Comparison of ENCODE assay signal across 18 cellular contexts in the genomic region with DNA sequence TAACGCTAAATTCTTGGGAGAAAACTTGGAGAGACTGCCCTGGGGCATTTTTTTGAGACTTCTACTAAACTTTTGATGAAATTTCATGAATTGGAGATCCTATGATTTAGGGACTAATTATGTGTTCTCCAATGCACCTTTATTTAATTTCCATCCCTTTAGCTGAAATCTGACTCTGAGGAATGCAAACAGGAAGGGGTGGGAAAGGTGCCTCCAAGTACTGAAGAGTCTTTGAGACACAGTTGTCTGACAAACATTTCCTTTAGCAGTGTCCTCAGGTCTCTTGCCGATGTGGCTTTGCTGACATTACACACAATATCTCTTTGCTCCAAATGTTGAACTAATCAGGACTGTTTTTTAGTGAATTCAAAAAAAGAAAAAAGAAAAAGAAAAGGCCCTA.
DNase-seq lines count a peak whose midpoint lies in the region; ATAC-seq, FAIRE-seq and TF ChIP-seq lines count a peak whose summit lies in the region.
"Had no signal": no experiment of that assay in that cellular context is flagged by ENCODE, and none has a peak within 500 bp of the region (broad histone marks: within the 10 kb centered on the region; RNA-seq: fewer than 3 reads in every experiment).

No MANE protein-coding gene starts in this region.

- no peaks in the 10 kb centered on the region for H3K36me3 ChIP-seq in breast epithelium
- H3K36me3 ChIP-seq in K562 (ENCODE audit: control insufficient read depth, insufficient read depth, low read length) = no peaks in the 10 kb centered on the region
- H3K36me3 ChIP-seq in keratinocyte (ENCODE audit: control insufficient read depth in 2 of 2, extremely low read depth in 1 of 2, insufficient read depth in 2 of 2, low read length in 2 of 2) = no peaks in the 10 kb centered on the region

- H3K4me3 ChIP-seq in breast epithelium (no peak overlapping the region), K562 (no peak overlapping the region), keratinocyte (ENCODE audit: control insufficient read depth in 2 of 3, extremely low read depth in 1 of 3, insufficient read depth in 2 of 3, low read depth in 1 of 3, low read length in 3 of 3) (no peak overlapping the region)

- dilution Hi-C loops in keratinocyte (cut with MboI; ENCODE audit: extremely low pct_ligation_motif_present, low sequenced_read_pairs) = no loop called here

- BruUV-seq in MCF 10A (replicated peaks; lab: Mats Ljungman, UMichigan) (no TSS peak), K562 (replicated peaks; lab: Mats Ljungman, UMichigan) (no TSS peak)

- no peaks in the 10 kb centered on the region for H3K9me1 ChIP-seq in K562 (ENCODE audit: control insufficient read depth, insufficient read depth, low read length)
- no peaks in the 10 kb centered on the region for H3K9me1 ChIP-seq in keratinocyte (ENCODE audit: control insufficient read depth, extremely low read depth, insufficient read depth, low read length)

- H3K4me1 ChIP-seq in breast epithelium (no peaks in the 10 kb centered on the region), K562 (replicated peaks in 1 of 2; ENCODE audit: control insufficient read depth in 2 of 2, insufficient read depth in 2 of 2, low read length in 2 of 2) (no peaks in the 10 kb centered on the region), keratinocyte (ENCODE audit: control insufficient read depth, extremely low read depth, insufficient read depth, low read length) (no peaks in the 10 kb centered on the region)

- no peaks in the 10 kb centered on the region for H3K4me1 Mint-ChIP-seq in MCF 10A (ENCODE audit: insufficient read depth, unreplicated experiment)

- H4K20me1 ChIP-seq in K562 (replicated peaks; ENCODE audit: control insufficient read depth, insufficient read depth, low read length) (no peaks in the 10 kb centered on the region), keratinocyte (ENCODE audit: control insufficient read depth, extremely low read depth, insufficient read depth, low read length) (no peaks in the 10 kb centered on the region)

- TF ChIP-seq EP300 in K562 (IDR thresholded peaks at IDR 0.05; ENCODE audit: low read length) = no peak

- H3K9me3 Mint-ChIP-seq in MCF 10A (ENCODE audit: unreplicated experiment) = no peaks in the 10 kb centered on the region
- H3K9me3 Mint-ChIP-seq: CD4-positive, alpha-beta memory T cell had no signal

- H2AFZ ChIP-seq in K562 (ENCODE audit: low read depth, low read length) = no peak overlapping the region
- no peak overlapping the region for H2AFZ ChIP-seq in keratinocyte (ENCODE audit: control insufficient read depth, low read length)

- DNase-seq in MCF 10A (ENCODE audit: unreplicated experiment) (peak; percentile 8), breast epithelium (ENCODE audit: low spot score in 2 of 2) (no peak), K562 (ENCODE audit: extremely low read depth in 1 of 4, low spot score in 3 of 4) (no peak), keratinocyte (ENCODE audit: low read depth, low spot score) (no peak), urothelium cell line (ENCODE audit: low spot score) (peak; percentile 11), NCI-H2196 treated with DMSO at 0.1 percent for 48 hours (lab: John Stamatoyannopoulos, UW; ENCODE audit: unreplicated experiment) (no peak)
- DNase-seq: 8988T; CD4-positive, alpha-beta memory T cell; DMS79 treated with DMSO at 0.1 percent for 48 hours; Kasumi-1; NCI-H1105 treated with DMSO at 0.1 percent for 48 hours; NCI-H1694 treated with DMSO at 0.1 percent for 48 hours; NCI-H446; NK-92 treated with Interleukin-12 subunit alpha and Interleukin-12 subunit beta, amount 100 ng/mL, for 24 hours; OCI-M1 had no signal

- CTCF ChIA-PET in MCF 10A (lab: Yijun Ruan, JAX) (interaction anchor here (0.6 to 1.4 kb wide), 3 partner anchors 77 to 323 kb away, joined by 3 read pairs; partner anchors contain the start of gene LIX1), K562 (lab: Yijun Ruan, JAX; ENCODE audit: low intra/inter-chr PET ratio) (interaction anchor here (0.5 kb wide), 1 partner anchor 147 kb away, joined by 3 read pairs; no protein-coding TSS in a partner anchor)

- in situ Hi-C loops in K562 (cut with MboI) = no loop called here

- H3K27ac ChIP-seq in breast epithelium (no peak overlapping the region), K562 (ENCODE audit: extremely low read depth, low read depth, low read length) (no peak overlapping the region), keratinocyte (ENCODE audit: control insufficient read depth, insufficient read depth, low read length) (no peak overlapping the region)

- POLR2A ChIA-PET in MCF 10A (lab: Yijun Ruan, JAX) (no interaction called here), K562 (lab: Yijun Ruan, JAX) (no interaction called here)

- no peak overlapping the region for H3K4me3 Mint-ChIP-seq in MCF 10A (ENCODE audit: unreplicated experiment)
- H3K4me3 Mint-ChIP-seq: CD4-positive, alpha-beta memory T cell had no signal

- H3K9ac ChIP-seq in K562 (ENCODE audit: insufficient read depth in 1 of 2, low read depth in 2 of 2, low read length in 2 of 2) = no peak overlapping the region
- H3K9ac ChIP-seq in keratinocyte (ENCODE audit: control insufficient read depth, extremely low read depth, insufficient read depth, low read length) = no peak overlapping the region

- H3K27me3 ChIP-seq in breast epithelium = no peaks in the 10 kb centered on the region
- H3K27me3 ChIP-seq in K562 (ENCODE audit: control insufficient read depth in 2 of 2, insufficient read depth in 2 of 2, low read length in 2 of 2) = no peaks in the 10 kb centered on the region; a peak in 1 of 5 replicates
- no peaks in the 10 kb centered on the region for H3K27me3 ChIP-seq in keratinocyte (ENCODE audit: control insufficient read depth, extremely low read depth, insufficient read depth, low read length)

- FAIRE-seq in K562 (lab: Jason Lieb, UNC) = peak; percentile 60
- peak; percentile 41 for FAIRE-seq in keratinocyte (lab: Jason Lieb, UNC)
- FAIRE-seq in urothelium cell line (lab: Jason Lieb, UNC) = no peak
- FAIRE-seq: D721Med had no signal

- H3K9me3 ChIP-seq in breast epithelium (no peaks in the 10 kb centered on the region), K562 (replicated peaks; ENCODE audit: control insufficient read depth, insufficient read depth, low read depth, low read length) (no peaks in the 10 kb centered on the region), keratinocyte (ENCODE audit: control insufficient read depth, low read depth, low read length) (no peaks in the 10 kb centered on the region)

- H3K79me2 ChIP-seq in K562 (ENCODE audit: control insufficient read depth, insufficient read depth, low read length) (no peaks in the 10 kb centered on the region), keratinocyte (ENCODE audit: control insufficient read depth, insufficient read depth, low read length) (no peaks in the 10 kb centered on the region)

- no peaks in the 10 kb centered on the region for H3K27me3 Mint-ChIP-seq in MCF 10A (ENCODE audit: insufficient read depth, unreplicated experiment)

- no peak overlapping the region for H3K27ac Mint-ChIP-seq in MCF 10A (ENCODE audit: low read depth, unreplicated experiment)
- H3K27ac Mint-ChIP-seq: CD4-positive, alpha-beta memory T cell had no signal

- intact Hi-C loops in MCF 10A (cut with micrococcal nuclease) = no loop called here
- intact Hi-C loops in breast epithelium (cut with DNase I; ENCODE audit: low total_unique reads) = no loop called here
- intact Hi-C loops in K562 (cut with micrococcal nuclease) = no loop called here

- no peaks in the 10 kb centered on the region for H3K36me3 Mint-ChIP-seq in MCF 10A (ENCODE audit: insufficient read depth, unreplicated experiment)

- 13% methylated on average over 2 of the region's 2 CpGs for WGBS in K562 (ENCODE audit: insufficient coverage, low coverage, missing lambda C conversion rate)

- no peak for ATAC-seq in K562
- ATAC-seq in SK-N-SH treated with all-trans-retinoic acid at 6 μM for 48 hours = no peak
- no peak for ATAC-seq in GM18868 (IDR thresholded peaks at IDR 0.05; ENCODE audit: unreplicated experiment)

- TF ChIP-seq CTCF in MCF 10A (IDR thresholded peaks at IDR 0.05; ENCODE audit: unreplicated experiment) = no peak
- no peak for TF ChIP-seq CTCF in breast epithelium (IDR thresholded peaks at IDR 0.05)
- TF ChIP-seq CTCF in K562 (IDR thresholded peaks at IDR 0.05 in 2 of 3, conservative IDR thresholded peaks at IDR 0.05 in 1 of 3; ENCODE audit: insufficient read depth in 2 of 3, low read depth in 1 of 3, low read length in 3 of 3) = no peak
- no peak for TF ChIP-seq CTCF in keratinocyte (optimal IDR thresholded peaks at IDR 0.05 in 1 of 3, IDR thresholded peaks at IDR 0.05 in 1 of 3, conservative IDR thresholded peaks at IDR 0.05 in 1 of 3; ENCODE audit: extremely low read depth in 1 of 3, insufficient read depth in 2 of 3, low read length in 3 of 3)

- no peak for TF ChIP-seq RAD21 in K562 (CRISPR knock-in tag; conservative IDR thresholded peaks at IDR 0.05 in 1 of 2, IDR thresholded peaks at IDR 0.05 in 1 of 2)

- H3K4me2 ChIP-seq in K562 (ENCODE audit: insufficient read depth, low read length) (no peak overlapping the region), keratinocyte (ENCODE audit: control insufficient read depth, extremely low read depth, insufficient read depth, low read depth, low read length) (no peak overlapping the region)

- TF ChIP-seq POLR2A in breast epithelium (IDR thresholded peaks at IDR 0.05) = no peak
- no peak for TF ChIP-seq POLR2A in K562 (conservative IDR thresholded peaks at IDR 0.05)

TF ChIP-seq in K562, 482 proteins besides CTCF, POLR2A, EP300 and RAD21 (continues in another document):
- TF ChIP-seq E2F4 (CRISPR knock-in tag; IDR thresholded peaks at IDR 0.05; ENCODE audit: low read depth) = no peak
- TF ChIP-seq MEF2A (IDR thresholded peaks at IDR 0.05; ENCODE audit: control insufficient read depth, low read depth, low read length) = no peak

TF ChIP-seq in SK-N-SH treated with all-trans-retinoic acid at 6 μM for 48 hours, 23 proteins besides CTCF, POLR2A, EP300 and RAD21:
- no peak for TF ChIP-seq BACH2 (CRISPR knock-in tag; IDR thresholded peaks at IDR 0.05; ENCODE audit: borderline replicate concordance)
- no peak for TF ChIP-seq ZFP30 (CRISPR knock-in tag; IDR thresholded peaks at IDR 0.05)

Comparison
In these comparisons a context has a peak if more than half of its experiments do, and no peak if none do; other contexts are left out.
1. DNase-seq: peak in MCF 10A (single experiment) and urothelium cell line (single experiment); none in breast epithelium (0 of 2), K562 (0 of 4), keratinocyte (single experiment) and NCI-H2196 treated with DMSO at 0.1 percent for 48 hours (single experiment).